Comparison of ENCODE assay signal across 1 cellular context in the genomic region with DNA sequence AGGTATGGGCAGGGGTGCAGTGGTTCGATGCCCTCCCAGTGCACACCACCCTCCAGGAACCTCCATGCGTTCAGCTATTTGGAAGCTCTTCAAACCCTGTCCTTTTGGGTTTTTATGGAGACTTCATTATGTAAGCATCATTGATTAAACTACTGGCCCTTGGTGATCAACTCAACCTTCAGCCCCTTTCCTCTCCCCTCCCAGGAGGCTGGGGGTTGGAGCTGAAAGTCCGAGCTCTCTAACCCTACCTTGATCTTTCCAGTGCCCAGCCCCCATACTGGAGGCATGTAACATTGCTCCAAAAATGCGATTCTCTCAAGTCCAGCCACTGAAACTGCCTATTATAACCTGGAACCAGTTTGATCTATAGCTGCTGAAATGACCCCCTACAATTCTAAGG.
TF ChIP-seq lines count a peak whose summit lies in the region.

No MANE protein-coding gene starts in this region.

TF ChIP-seq in HepG2, 621 proteins besides CTCF, POLR2A, EP300 and RAD21 (continued from another document and continues in another):
- TF ChIP-seq, protein P1, sequence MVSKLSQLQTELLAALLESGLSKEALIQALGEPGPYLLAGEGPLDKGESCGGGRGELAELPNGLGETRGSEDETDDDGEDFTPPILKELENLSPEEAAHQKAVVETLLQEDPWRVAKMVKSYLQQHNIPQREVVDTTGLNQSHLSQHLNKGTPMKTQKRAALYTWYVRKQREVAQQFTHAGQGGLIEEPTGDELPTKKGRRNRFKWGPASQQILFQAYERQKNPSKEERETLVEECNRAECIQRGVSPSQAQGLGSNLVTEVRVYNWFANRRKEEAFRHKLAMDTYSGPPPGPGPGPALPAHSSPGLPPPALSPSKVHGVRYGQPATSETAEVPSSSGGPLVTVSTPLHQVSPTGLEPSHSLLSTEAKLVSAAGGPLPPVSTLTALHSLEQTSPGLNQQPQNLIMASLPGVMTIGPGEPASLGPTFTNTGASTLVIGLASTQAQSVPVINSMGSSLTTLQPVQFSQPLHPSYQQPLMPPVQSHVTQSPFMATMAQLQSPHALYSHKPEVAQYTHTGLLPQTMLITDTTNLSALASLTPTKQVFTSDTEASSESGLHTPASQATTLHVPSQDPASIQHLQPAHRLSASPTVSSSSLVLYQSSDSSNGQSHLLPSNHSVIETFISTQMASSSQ (IDR thresholded peaks at IDR 0.05; ENCODE audit: low read depth): peak; percentile 23; the same call in 1 of the 2 replicates
- TF ChIP-seq, protein P1 (CRISPR knock-in tag; IDR thresholded peaks at IDR 0.05; ENCODE audit: borderline replicate concordance): no peak
- TF ChIP-seq NCOA2 (CRISPR knock-in tag; IDR thresholded peaks at IDR 0.05): no peak
- no peak for TF ChIP-seq CC2D1A (CRISPR knock-in tag; IDR thresholded peaks at IDR 0.05)
- TF ChIP-seq GZF1 (CRISPR knock-in tag; IDR thresholded peaks at IDR 0.05): no peak
- TF ChIP-seq, protein P2, sequence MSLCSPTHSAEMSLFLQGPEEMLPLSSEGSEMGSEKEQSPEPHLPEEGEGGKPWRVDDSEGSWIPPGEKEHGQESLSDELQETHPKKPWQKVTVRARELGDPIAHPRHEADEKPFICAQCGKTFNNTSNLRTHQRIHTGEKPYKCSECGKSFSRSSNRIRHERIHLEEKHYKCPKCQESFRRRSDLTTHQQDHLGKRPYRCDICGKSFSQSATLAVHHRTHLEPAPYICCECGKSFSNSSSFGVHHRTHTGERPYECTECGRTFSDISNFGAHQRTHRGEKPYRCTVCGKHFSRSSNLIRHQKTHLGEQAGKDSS (CRISPR knock-in tag; IDR thresholded peaks at IDR 0.05; ENCODE audit: borderline replicate concordance, low read depth): 0 out of 2 replicates have a peak, but pooled peaks have one; percentile 23
- TF ChIP-seq GFI1 (CRISPR knock-in tag; IDR thresholded peaks at IDR 0.05; ENCODE audit: borderline replicate concordance): no peak
- no peak for TF ChIP-seq SCMH1 (CRISPR knock-in tag; IDR thresholded peaks at IDR 0.05; ENCODE audit: borderline replicate concordance)
- TF ChIP-seq, protein P3, sequence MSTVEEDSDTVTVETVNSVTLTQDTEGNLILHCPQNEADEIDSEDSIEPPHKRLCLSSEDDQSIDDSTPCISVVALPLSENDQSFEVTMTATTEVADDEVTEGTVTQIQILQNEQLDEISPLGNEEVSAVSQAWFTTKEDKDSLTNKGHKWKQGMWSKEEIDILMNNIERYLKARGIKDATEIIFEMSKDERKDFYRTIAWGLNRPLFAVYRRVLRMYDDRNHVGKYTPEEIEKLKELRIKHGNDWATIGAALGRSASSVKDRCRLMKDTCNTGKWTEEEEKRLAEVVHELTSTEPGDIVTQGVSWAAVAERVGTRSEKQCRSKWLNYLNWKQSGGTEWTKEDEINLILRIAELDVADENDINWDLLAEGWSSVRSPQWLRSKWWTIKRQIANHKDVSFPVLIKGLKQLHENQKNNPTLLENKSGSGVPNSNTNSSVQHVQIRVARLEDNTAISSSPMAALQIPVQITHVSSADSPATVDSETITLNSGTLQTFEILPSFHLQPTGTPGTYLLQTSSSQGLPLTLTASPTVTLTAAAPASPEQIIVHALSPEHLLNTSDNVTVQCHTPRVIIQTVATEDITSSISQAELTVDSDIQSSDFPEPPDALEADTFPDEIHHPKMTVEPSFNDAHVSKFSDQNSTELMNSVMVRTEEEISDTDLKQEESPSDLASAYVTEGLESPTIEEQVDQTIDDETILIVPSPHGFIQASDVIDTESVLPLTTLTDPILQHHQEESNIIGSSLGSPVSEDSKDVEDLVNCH (CRISPR knock-in tag; IDR thresholded peaks at IDR 0.05): no peak
- TF ChIP-seq, protein P4, sequence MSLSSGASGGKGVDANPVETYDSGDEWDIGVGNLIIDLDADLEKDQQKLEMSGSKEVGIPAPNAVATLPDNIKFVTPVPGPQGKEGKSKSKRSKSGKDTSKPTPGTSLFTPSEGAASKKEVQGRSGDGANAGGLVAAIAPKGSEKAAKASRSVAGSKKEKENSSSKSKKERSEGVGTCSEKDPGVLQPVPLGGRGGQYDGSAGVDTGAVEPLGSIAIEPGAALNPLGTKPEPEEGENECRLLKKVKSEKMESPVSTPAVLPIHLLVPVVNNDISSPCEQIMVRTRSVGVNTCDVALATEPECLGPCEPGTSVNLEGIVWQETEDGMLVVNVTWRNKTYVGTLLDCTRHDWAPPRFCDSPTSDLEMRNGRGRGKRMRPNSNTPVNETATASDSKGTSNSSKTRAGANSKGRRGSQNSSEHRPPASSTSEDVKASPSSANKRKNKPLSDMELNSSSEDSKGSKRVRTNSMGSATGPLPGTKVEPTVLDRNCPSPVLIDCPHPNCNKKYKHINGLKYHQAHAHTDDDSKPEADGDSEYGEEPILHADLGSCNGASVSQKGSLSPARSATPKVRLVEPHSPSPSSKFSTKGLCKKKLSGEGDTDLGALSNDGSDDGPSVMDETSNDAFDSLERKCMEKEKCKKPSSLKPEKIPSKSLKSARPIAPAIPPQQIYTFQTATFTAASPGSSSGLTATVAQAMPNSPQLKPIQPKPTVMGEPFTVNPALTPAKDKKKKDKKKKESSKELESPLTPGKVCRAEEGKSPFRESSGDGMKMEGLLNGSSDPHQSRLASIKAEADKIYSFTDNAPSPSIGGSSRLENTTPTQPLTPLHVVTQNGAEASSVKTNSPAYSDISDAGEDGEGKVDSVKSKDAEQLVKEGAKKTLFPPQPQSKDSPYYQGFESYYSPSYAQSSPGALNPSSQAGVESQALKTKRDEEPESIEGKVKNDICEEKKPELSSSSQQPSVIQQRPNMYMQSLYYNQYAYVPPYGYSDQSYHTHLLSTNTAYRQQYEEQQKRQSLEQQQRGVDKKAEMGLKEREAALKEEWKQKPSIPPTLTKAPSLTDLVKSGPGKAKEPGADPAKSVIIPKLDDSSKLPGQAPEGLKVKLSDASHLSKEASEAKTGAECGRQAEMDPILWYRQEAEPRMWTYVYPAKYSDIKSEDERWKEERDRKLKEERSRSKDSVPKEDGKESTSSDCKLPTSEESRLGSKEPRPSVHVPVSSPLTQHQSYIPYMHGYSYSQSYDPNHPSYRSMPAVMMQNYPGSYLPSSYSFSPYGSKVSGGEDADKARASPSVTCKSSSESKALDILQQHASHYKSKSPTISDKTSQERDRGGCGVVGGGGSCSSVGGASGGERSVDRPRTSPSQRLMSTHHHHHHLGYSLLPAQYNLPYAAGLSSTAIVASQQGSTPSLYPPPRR (CRISPR knock-in tag; IDR thresholded peaks at IDR 0.05; ENCODE audit: borderline replicate concordance): no peak
- no peak for TF ChIP-seq FOXJ3 (CRISPR knock-in tag; IDR thresholded peaks at IDR 0.05; ENCODE audit: borderline replicate concordance)
- TF ChIP-seq PHF5A (CRISPR knock-in tag; IDR thresholded peaks at IDR 0.05; ENCODE audit: low read depth, unreplicated experiment): no peak
- 0 out of 2 replicates have a peak, but pooled peaks have one; percentile 22 for TF ChIP-seq HOXA3 (CRISPR knock-in tag; IDR thresholded peaks at IDR 0.05)
- no peak for TF ChIP-seq TOPORS (CRISPR knock-in tag; IDR thresholded peaks at IDR 0.05)
- no peak for TF ChIP-seq GABPA (IDR thresholded peaks at IDR 0.05; ENCODE audit: low read depth, low read length)
- no peak for TF ChIP-seq GABPA (CRISPR knock-in tag; IDR thresholded peaks at IDR 0.05; ENCODE audit: low read depth)
- TF ChIP-seq, protein P5, sequence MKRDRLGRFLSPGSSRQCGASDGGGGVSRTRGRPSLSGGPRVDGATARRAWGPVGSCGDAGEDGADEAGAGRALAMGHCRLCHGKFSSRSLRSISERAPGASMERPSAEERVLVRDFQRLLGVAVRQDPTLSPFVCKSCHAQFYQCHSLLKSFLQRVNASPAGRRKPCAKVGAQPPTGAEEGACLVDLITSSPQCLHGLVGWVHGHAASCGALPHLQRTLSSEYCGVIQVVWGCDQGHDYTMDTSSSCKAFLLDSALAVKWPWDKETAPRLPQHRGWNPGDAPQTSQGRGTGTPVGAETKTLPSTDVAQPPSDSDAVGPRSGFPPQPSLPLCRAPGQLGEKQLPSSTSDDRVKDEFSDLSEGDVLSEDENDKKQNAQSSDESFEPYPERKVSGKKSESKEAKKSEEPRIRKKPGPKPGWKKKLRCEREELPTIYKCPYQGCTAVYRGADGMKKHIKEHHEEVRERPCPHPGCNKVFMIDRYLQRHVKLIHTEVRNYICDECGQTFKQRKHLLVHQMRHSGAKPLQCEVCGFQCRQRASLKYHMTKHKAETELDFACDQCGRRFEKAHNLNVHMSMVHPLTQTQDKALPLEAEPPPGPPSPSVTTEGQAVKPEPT (CRISPR knock-in tag; IDR thresholded peaks at IDR 0.05; ENCODE audit: low read depth): no peak
- peak; percentile 18; the same call in 1 of the 2 replicates for TF ChIP-seq KDM6A (CRISPR knock-in tag; IDR thresholded peaks at IDR 0.05; ENCODE audit: low read depth)
- TF ChIP-seq, protein P6, sequence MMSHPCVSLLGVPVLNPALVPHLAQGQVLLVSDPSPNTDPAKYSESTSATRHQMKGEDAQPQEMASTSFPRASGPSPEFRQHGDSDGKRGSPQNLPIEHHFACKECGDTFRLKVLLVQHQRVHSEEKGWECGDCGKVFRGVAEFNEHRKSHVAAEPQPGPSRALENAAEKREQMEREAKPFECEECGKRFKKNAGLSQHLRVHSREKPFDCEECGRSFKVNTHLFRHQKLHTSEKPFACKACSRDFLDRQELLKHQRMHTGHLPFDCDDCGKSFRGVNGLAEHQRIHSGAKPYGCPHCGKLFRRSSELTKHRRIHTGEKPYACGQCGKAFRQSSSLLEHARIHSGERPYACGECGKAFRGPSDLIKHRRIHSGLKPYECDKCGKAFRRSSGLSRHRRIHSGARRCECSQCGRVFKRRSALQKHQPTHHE (CRISPR knock-in tag; IDR thresholded peaks at IDR 0.05; ENCODE audit: borderline replicate concordance): no peak
- no peak for TF ChIP-seq DNMT3B (CRISPR knock-in tag; conservative IDR thresholded peaks at IDR 0.05)
- no peak for TF ChIP-seq ZNF383 (CRISPR knock-in tag; IDR thresholded peaks at IDR 0.05; ENCODE audit: borderline replicate concordance)
- no peak for TF ChIP-seq ZNF530 (CRISPR knock-in tag; IDR thresholded peaks at IDR 0.05; ENCODE audit: low read depth)
- TF ChIP-seq CENPX (CRISPR knock-in tag; IDR thresholded peaks at IDR 0.05): no peak
- TF ChIP-seq XRCC5 (optimal IDR thresholded peaks at IDR 0.05; ENCODE audit: low read length): no peak
- TF ChIP-seq, protein P7, sequence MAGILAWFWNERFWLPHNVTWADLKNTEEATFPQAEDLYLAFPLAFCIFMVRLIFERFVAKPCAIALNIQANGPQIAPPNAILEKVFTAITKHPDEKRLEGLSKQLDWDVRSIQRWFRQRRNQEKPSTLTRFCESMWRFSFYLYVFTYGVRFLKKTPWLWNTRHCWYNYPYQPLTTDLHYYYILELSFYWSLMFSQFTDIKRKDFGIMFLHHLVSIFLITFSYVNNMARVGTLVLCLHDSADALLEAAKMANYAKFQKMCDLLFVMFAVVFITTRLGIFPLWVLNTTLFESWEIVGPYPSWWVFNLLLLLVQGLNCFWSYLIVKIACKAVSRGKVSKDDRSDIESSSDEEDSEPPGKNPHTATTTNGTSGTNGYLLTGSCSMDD (CRISPR knock-in tag; IDR thresholded peaks at IDR 0.05): no peak
- no peak for TF ChIP-seq ZNF337 (CRISPR knock-in tag; IDR thresholded peaks at IDR 0.05; ENCODE audit: borderline replicate concordance, low read depth)
- TF ChIP-seq IKZF1 (IDR thresholded peaks at IDR 0.05): no peak
- TF ChIP-seq, protein P8, sequence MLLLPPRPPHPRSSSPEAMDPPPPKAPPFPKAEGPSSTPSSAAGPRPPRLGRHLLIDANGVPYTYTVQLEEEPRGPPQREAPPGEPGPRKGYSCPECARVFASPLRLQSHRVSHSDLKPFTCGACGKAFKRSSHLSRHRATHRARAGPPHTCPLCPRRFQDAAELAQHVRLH (CRISPR knock-in tag; IDR thresholded peaks at IDR 0.05; ENCODE audit: borderline replicate concordance, low read depth): no peak
- no peak for TF ChIP-seq ZNF543 (CRISPR knock-in tag; IDR thresholded peaks at IDR 0.05)
- TF ChIP-seq, protein P9, sequence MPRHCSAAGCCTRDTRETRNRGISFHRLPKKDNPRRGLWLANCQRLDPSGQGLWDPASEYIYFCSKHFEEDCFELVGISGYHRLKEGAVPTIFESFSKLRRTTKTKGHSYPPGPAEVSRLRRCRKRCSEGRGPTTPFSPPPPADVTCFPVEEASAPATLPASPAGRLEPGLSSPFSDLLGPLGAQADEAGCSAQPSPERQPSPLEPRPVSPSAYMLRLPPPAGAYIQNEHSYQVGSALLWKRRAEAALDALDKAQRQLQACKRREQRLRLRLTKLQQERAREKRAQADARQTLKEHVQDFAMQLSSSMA (CRISPR knock-in tag; IDR thresholded peaks at IDR 0.05): no peak
- no peak for TF ChIP-seq ZKSCAN8 (CRISPR knock-in tag; IDR thresholded peaks at IDR 0.05; ENCODE audit: borderline replicate concordance)
- TF ChIP-seq, protein P10, sequence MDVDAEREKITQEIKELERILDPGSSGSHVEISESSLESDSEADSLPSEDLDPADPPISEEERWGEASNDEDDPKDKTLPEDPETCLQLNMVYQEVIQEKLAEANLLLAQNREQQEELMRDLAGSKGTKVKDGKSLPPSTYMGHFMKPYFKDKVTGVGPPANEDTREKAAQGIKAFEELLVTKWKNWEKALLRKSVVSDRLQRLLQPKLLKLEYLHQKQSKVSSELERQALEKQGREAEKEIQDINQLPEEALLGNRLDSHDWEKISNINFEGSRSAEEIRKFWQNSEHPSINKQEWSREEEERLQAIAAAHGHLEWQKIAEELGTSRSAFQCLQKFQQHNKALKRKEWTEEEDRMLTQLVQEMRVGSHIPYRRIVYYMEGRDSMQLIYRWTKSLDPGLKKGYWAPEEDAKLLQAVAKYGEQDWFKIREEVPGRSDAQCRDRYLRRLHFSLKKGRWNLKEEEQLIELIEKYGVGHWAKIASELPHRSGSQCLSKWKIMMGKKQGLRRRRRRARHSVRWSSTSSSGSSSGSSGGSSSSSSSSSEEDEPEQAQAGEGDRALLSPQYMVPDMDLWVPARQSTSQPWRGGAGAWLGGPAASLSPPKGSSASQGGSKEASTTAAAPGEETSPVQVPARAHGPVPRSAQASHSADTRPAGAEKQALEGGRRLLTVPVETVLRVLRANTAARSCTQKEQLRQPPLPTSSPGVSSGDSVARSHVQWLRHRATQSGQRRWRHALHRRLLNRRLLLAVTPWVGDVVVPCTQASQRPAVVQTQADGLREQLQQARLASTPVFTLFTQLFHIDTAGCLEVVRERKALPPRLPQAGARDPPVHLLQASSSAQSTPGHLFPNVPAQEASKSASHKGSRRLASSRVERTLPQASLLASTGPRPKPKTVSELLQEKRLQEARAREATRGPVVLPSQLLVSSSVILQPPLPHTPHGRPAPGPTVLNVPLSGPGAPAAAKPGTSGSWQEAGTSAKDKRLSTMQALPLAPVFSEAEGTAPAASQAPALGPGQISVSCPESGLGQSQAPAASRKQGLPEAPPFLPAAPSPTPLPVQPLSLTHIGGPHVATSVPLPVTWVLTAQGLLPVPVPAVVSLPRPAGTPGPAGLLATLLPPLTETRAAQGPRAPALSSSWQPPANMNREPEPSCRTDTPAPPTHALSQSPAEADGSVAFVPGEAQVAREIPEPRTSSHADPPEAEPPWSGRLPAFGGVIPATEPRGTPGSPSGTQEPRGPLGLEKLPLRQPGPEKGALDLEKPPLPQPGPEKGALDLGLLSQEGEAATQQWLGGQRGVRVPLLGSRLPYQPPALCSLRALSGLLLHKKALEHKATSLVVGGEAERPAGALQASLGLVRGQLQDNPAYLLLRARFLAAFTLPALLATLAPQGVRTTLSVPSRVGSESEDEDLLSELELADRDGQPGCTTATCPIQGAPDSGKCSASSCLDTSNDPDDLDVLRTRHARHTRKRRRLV (CRISPR knock-in tag; IDR thresholded peaks at IDR 0.05): no peak
